8 cellular contexts compared by ENCODE assay signal in genomic region chr18:21955757-21956652, GRCh38.
DNase-seq lines count a peak whose midpoint lies in the region; ATAC-seq, FAIRE-seq and TF ChIP-seq lines count a peak whose summit lies in the region.

No MANE protein-coding gene starts in this region.

- H3K27ac ChIP-seq in dorsolateral prefrontal cortex: no peak overlapping the region

- peaks cover 0 to 5% (median 0%) of the 10 kb centered on the region in 45 donors for H3K27me3 ChIP-seq in dorsolateral prefrontal cortex

- ATAC-seq in HG03342 (IDR thresholded peaks at IDR 0.05; ENCODE audit: unreplicated experiment): peak; percentile 92

- no peak overlapping the region for H3K4me3 ChIP-seq in dorsolateral prefrontal cortex

- TF ChIP-seq CTCF in dorsolateral prefrontal cortex (IDR thresholded peaks at IDR 0.05 in 54 of 56, conservative IDR thresholded peaks at IDR 0.05 in 2 of 56; ENCODE audit: low read depth in 1 of 56, partially characterized antibody in 56 of 56): peak; percentile 55 to 94 (median 86)

- FAIRE-seq in GM19239 (lab: Jason Lieb, UNC): peak; percentile 91

- intact Hi-C loops in dorsolateral prefrontal cortex (cut with DNase I): loop anchor here (5.0 kb wide), 2 partner anchors 59 to 764 kb away; no protein-coding TSS in a partner anchor

- DNase-seq in C1 segment of cervical spinal cord (lab: John Stamatoyannopoulos, UW) (peak in 10 of 14 donors; percentile 4 to 63 (median 12)), GM19239 (ENCODE audit: insufficient read length, low spot score) (peak; percentile 62), NCI-H526 (lab: John Stamatoyannopoulos, UW) (peak; percentile 41 to 67), dorsolateral prefrontal cortex (peak; percentile 58 to 83 (median 68)), lung microvascular endothelial cell (ENCODE audit: low read depth in 2 of 2) (peak; percentile 74 to 84)
- DNase-seq in activated CD4-positive, alpha-beta T cell treated with anti-CD3 and anti-CD28 coated beads, Interleukin-2, amount 50 U/mL, for 4 hours: peak; percentile 73 to 78
- DNase-seq in stimulated activated CD8-positive, alpha-beta memory T cell treated with anti-CD3 and anti-CD28 coated beads, Interleukin-15, amount 100 ng/mL, for 4 hours (ENCODE audit: low read depth in 2 of 2): peak; percentile 38 to 53

Comparison
In these comparisons a context has a peak if more than half of its experiments do, and no peak if none do; other contexts are left out.
1. DNase-seq: peak in every context shown above with its lines; median percentile 79 in lung microvascular endothelial cell; 76 in activated CD4-positive, alpha-beta T cell treated with anti-CD3 and anti-CD28 coated beads, Interleukin-2, amount 50 U/mL, for 4 hours; 68 in dorsolateral prefrontal cortex; 62 in GM19239; 54 in NCI-H526; 46 in stimulated activated CD8-positive, alpha-beta memory T cell treated with anti-CD3 and anti-CD28 coated beads, Interleukin-15, amount 100 ng/mL, for 4 hours; 12 in C1 segment of cervical spinal cord.